ENCODE assay signal across 8 cellular contexts in the genomic region with DNA sequence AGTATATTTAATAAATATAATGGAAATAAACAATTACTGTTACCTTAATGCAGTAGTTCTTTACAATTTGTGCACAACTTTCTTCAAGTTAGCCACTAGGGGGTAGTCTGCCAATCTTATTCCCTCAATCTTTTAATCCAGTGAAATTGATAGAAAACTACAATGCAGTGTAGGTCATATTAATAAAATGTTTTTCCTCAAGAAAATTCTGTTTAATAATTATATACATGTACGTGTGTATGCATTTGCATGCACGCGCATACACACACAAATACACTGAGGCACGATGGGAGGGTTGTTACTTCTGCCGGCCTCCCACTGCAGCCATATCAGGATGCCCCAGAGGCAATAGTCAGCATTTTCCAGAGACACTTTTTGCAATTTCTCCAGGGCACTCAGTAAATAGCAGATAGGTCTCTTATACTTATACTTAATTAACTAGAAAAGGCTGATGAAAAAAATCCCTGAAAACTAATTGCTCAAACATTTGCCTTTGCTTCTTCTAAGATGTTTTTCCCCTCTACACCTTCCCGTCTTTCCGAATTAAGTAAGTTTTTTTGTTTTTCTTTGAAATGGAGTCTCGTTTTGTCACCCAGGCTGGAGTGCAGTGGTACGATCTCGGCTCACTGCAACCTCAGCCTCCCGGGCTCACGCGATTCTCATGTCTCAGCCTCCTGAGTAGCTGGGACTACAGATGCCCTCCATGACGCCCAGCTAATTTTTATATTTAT. TPM values are rescaled to one million over a fixed set of nuclear protein-coding genes. Genes with fewer than 3 reads are reported as not detected.
A peak's percentile ranks its signal among the peaks of the same experiment; 100 is the strongest.
DNase-seq lines count a peak whose midpoint lies in the region; ATAC-seq and TF ChIP-seq lines count a peak whose summit lies in the region.

No MANE protein-coding gene starts in this region.

- H3K4me1 Mint-ChIP-seq in neural progenitor cell: peaks cover 22% of the 10 kb centered on the region
- peaks cover 14% of the 10 kb centered on the region for H3K4me1 Mint-ChIP-seq in activated naive CD4-positive, alpha-beta T cell treated with anti-CD3 and anti-CD28 coated beads for 36 hours (ENCODE audit: low read depth)

- peaks cover 11% of the 10 kb centered on the region for H3K27me3 Mint-ChIP-seq in neural progenitor cell (ENCODE audit: insufficient read depth, low read depth)
- H3K27me3 Mint-ChIP-seq in activated naive CD4-positive, alpha-beta T cell treated with anti-CD3 and anti-CD28 coated beads for 36 hours (ENCODE audit: low read depth): peaks cover 21% of the 10 kb centered on the region

- H3K9ac ChIP-seq in mammary epithelial cell (ENCODE audit: insufficient read depth, low read length): no peak overlapping the region
- no peak overlapping the region for H3K9ac ChIP-seq in neural progenitor cell

- peaks cover 10% of the 10 kb centered on the region for H3K9me3 Mint-ChIP-seq in neural progenitor cell
- peaks cover 2% of the 10 kb centered on the region for H3K9me3 Mint-ChIP-seq in activated naive CD4-positive, alpha-beta T cell treated with anti-CD3 and anti-CD28 coated beads for 36 hours

- peak; percentile 63 to 66 for TF ChIP-seq CTCF in mammary epithelial cell (conservative IDR thresholded peaks at IDR 0.05 in 1 of 2, IDR thresholded peaks at IDR 0.05 in 1 of 2; ENCODE audit: extremely low read depth in 1 of 2, insufficient read depth in 1 of 2, low read depth in 1 of 2, low read length in 2 of 2)
- TF ChIP-seq CTCF in neural progenitor cell (IDR thresholded peaks at IDR 0.05): peak; percentile 60

- H3K36me3 ChIP-seq in mammary epithelial cell (ENCODE audit: insufficient read depth, low read length): no peaks in the 10 kb centered on the region
- peaks cover 10% of the 10 kb centered on the region for H3K36me3 ChIP-seq in neural progenitor cell

- H3K79me2 ChIP-seq in mammary epithelial cell (ENCODE audit: insufficient read depth, low read length) (no peaks in the 10 kb centered on the region), neural progenitor cell (ENCODE audit: low read depth) (peaks cover 69% of the 10 kb centered on the region)

- H3K4me3 ChIP-seq in mammary epithelial cell (replicated peaks in 1 of 3; ENCODE audit: insufficient read depth in 1 of 3, low read depth in 2 of 3, low read length in 3 of 3) (no peak overlapping the region), neural progenitor cell (no peak overlapping the region)

- peaks cover 6% of the 10 kb centered on the region for H3K36me3 Mint-ChIP-seq in neural progenitor cell
- H3K36me3 Mint-ChIP-seq in activated naive CD4-positive, alpha-beta T cell treated with anti-CD3 and anti-CD28 coated beads for 36 hours (ENCODE audit: low read depth): peaks cover 1% of the 10 kb centered on the region

- H2AFZ ChIP-seq in mammary epithelial cell (ENCODE audit: low read depth, low read length) (no peak overlapping the region), neural progenitor cell (replicated peaks) (no peak overlapping the region)

- dilution Hi-C loops in mammary epithelial cell (cut with HindIII; ENCODE audit: low sequenced_read_pairs): no loop called here

- H3K4me2 ChIP-seq in mammary epithelial cell (ENCODE audit: insufficient read depth, low read depth, low read length) (no peak overlapping the region), neural progenitor cell (no peak overlapping the region)

- CTCF ChIA-PET in mammary epithelial cell (lab: Charles Lee; ENCODE audit: low non-redundant PET): interaction anchor here (0.6 kb wide), 1 partner anchor 41 kb away, joined by 17 read pairs; no protein-coding TSS in a partner anchor
- CTCF ChIA-PET in activated naive CD4-positive, alpha-beta T cell treated with anti-CD3 and anti-CD28 coated beads for 36 hours (lab: Charles Lee): interaction anchor here (1.0 to 5.5 kb wide), 8 partner anchors 11 to 229 kb away, joined by 3 to 81 read pairs (median 4); no protein-coding TSS in a partner anchor

- H3K27me3 ChIP-seq in mammary epithelial cell (ENCODE audit: insufficient read depth, low read length): no peaks in the 10 kb centered on the region
- H3K27me3 ChIP-seq in neural progenitor cell: peaks cover 13% of the 10 kb centered on the region

- no peak for ATAC-seq in GM21528 (IDR thresholded peaks at IDR 0.05; ENCODE audit: low FRiP score, unreplicated experiment)
- ATAC-seq in GM18867 (IDR thresholded peaks at IDR 0.05; ENCODE audit: unreplicated experiment): no peak

- WGBS in mammary epithelial cell (ENCODE audit: low coverage, missing lambda C conversion rate): 82% methylated on average over 14 of the region's 14 CpGs

- no peak overlapping the region for H3K27ac Mint-ChIP-seq in neural progenitor cell
- no peak overlapping the region for H3K27ac Mint-ChIP-seq in activated naive CD4-positive, alpha-beta T cell treated with anti-CD3 and anti-CD28 coated beads for 36 hours

- BruUV-seq in mammary epithelial cell (replicated peaks; lab: Mats Ljungman, UMichigan): no TSS peak

- H3K9me3 ChIP-seq in mammary epithelial cell (replicated peaks; ENCODE audit: insufficient read depth, low read length) (no peaks in the 10 kb centered on the region), neural progenitor cell (ENCODE audit: low read depth) (peaks cover 10% of the 10 kb centered on the region)

- DNase-seq in DMS114 treated with DMSO at 0.1 percent for 48 hours (lab: John Stamatoyannopoulos, UW; ENCODE audit: unreplicated experiment) (peak; percentile 12), Kasumi-1 (lab: John Stamatoyannopoulos, UW) (peak; percentile 59 to 74), mammary epithelial cell (no peak), neural progenitor cell (ENCODE audit: low spot score) (no peak), NCI-H1436 treated with DMSO at 0.1 percent for 48 hours (lab: John Stamatoyannopoulos, UW) (no peak)
- no peak for DNase-seq in activated naive CD4-positive, alpha-beta T cell treated with anti-CD3 and anti-CD28 coated beads for 36 hours

- H3K4me3 Mint-ChIP-seq in neural progenitor cell: no peak overlapping the region
- H3K4me3 Mint-ChIP-seq in activated naive CD4-positive, alpha-beta T cell treated with anti-CD3 and anti-CD28 coated beads for 36 hours: no peak overlapping the region

- H3K4me1 ChIP-seq in mammary epithelial cell (ENCODE audit: insufficient read depth, low read length) (peaks cover 4% of the 10 kb centered on the region), neural progenitor cell (peaks cover 20% of the 10 kb centered on the region)

- H4K20me1 ChIP-seq in mammary epithelial cell (ENCODE audit: insufficient read depth, low read length) (no peaks in the 10 kb centered on the region), neural progenitor cell (ENCODE audit: low read depth) (peaks cover 22% of the 10 kb centered on the region)

- in situ Hi-C loops in mammary epithelial cell (cut with MboI; ENCODE audit: low sequenced_read_pairs in 2 of 2): loop anchor here (10.0 kb wide), 1 partner anchor 150 kb away; no protein-coding TSS in a partner anchor

- peaks cover 51% of the 10 kb centered on the region for H3F3A ChIP-seq in neural progenitor cell (ENCODE audit: low read depth)

- H3K27ac ChIP-seq in mammary epithelial cell (ENCODE audit: insufficient read depth, low read depth, low read length) (no peak overlapping the region), neural progenitor cell (no peak overlapping the region)

- intact Hi-C loops in mammary epithelial cell (cut with micrococcal nuclease): no loop called here
- intact Hi-C loops in activated naive CD4-positive, alpha-beta T cell treated with anti-CD3 and anti-CD28 coated beads for 36 hours (cut with micrococcal nuclease): no loop called here

RNA-seq across cellular contexts. Expression of a gene that starts 3.1 kb away (rescaled TPM):
- total RNA-seq in mammary epithelial cell (1 to 10 TPM; 1.0 to 4.3 TPM), neural progenitor cell (ENCODE audit: low replicate concordance) (11.1 and 21.6 TPM in 2 replicates)
- 0.40 TPM for polyA plus RNA-seq in mammary epithelial cell
- polyA minus RNA-seq in mammary epithelial cell: 2.0 TPM
- 1 to 10 TPM; 1.6 to 2.7 TPM for total RNA-seq in activated naive CD4-positive, alpha-beta T cell treated with anti-CD3 and anti-CD28 coated beads for 36 hours

Comparison
In these comparisons a context has a peak if more than half of its experiments do, and no peak if none do; other contexts are left out.
1. DNase-seq: peak in DMS114 treated with DMSO at 0.1 percent for 48 hours (single experiment) and Kasumi-1 (2 of 2); none in mammary epithelial cell (single experiment), neural progenitor cell (single experiment), NCI-H1436 treated with DMSO at 0.1 percent for 48 hours (single experiment) and activated naive CD4-positive, alpha-beta T cell treated with anti-CD3 and anti-CD28 coated beads for 36 hours (single experiment).